25 cellular contexts compared by ENCODE assay signal in the genomic region with DNA sequence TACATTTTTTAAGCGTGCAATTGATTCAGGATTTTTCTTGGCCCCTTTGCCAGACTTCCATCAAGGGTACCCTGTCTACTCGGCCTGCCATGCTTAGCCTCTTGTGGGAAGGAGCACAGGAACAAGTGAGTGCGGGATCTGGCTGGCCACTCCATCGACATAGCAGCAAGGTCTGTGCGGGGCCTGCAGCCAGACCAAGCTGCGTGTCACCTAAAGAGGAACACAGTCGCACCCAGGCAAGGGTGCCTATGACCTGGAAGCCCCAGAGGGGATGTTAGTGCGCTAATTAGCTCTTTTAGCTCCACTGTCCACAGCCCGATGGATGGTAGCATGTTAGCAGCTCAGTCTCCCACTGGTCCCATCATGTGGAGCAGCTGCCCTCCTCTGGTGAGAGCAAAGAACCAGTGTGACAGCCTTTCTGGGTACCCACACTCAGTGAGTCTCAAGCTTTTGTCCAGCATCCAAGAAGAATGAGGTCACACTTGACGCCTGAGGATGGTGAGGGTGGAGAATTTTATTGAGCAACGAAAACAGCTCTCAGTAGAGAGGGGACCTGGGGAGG. TPM values are rescaled to one million over a fixed set of nuclear protein-coding genes. Genes with fewer than 3 reads are reported as not detected.
"Had no signal": no experiment of that assay in that cellular context is flagged by ENCODE, and none has a peak within 500 bp of the region (broad histone marks: within the 10 kb centered on the region; RNA-seq: fewer than 3 reads in every experiment).

No MANE protein-coding gene starts in this region.

- H3K9me3 ChIP-seq: ascending aorta, colonic mucosa, prostate gland, right atrium auricular region, tibial nerve had no signal

- H3K9me3 Mint-ChIP-seq: activated naive CD4-positive, alpha-beta T cell treated with anti-CD3 and anti-CD28 coated beads, Interleukin-2, amount 10 ng/mL, durations not matched to agents 7 days and 5 days; activated T-cell treated with anti-CD3 and anti-CD28 coated beads, Interleukin-2, amount 50 U/mL, for 4 hours; central memory CD8-positive, alpha-beta T cell had no signal

- H3K4me3 ChIP-seq: ascending aorta, colonic mucosa, left ventricle myocardium inferior, prostate gland, right atrium auricular region, tibial nerve had no signal

- H3K36me3 ChIP-seq: ascending aorta, colonic mucosa, left ventricle myocardium inferior, prostate gland, right atrium auricular region, tibial nerve had no signal

- ATAC-seq: activated T-cell treated with anti-CD3 and anti-CD28 coated beads, Interleukin-2, amount 50 U/mL, for 4 hours; naive thymus-derived CD4-positive, alpha-beta T cell; stimulated activated naive CD8-positive, alpha-beta T cell treated with anti-CD3 and anti-CD28 coated beads, Interleukin-15, Interleukin-2, amounts not matched to agents 100 U/mL and 50 U/mL, for 24 hours had no signal

- FAIRE-seq: endometrium, urothelium cell line had no signal

- H3K27ac ChIP-seq: ascending aorta, colonic mucosa, left ventricle myocardium inferior, prostate gland, right atrium auricular region, tibial nerve had no signal

- H3K4me1 Mint-ChIP-seq: activated naive CD4-positive, alpha-beta T cell treated with anti-CD3 and anti-CD28 coated beads, Interleukin-2, amount 10 ng/mL, durations not matched to agents 7 days and 5 days; central memory CD8-positive, alpha-beta T cell; naive thymus-derived CD4-positive, alpha-beta T cell had no signal

- H3K4me1 ChIP-seq: ascending aorta, colonic mucosa, left ventricle myocardium inferior, prostate gland, right atrium auricular region, tibial nerve had no signal

- H3K36me3 Mint-ChIP-seq: activated naive CD4-positive, alpha-beta T cell treated with anti-CD3 and anti-CD28 coated beads, Interleukin-2, amount 10 ng/mL, durations not matched to agents 7 days and 5 days; naive thymus-derived CD4-positive, alpha-beta T cell had no signal

- H3K27ac Mint-ChIP-seq: activated naive CD4-positive, alpha-beta T cell treated with anti-CD3 and anti-CD28 coated beads, Interleukin-2, amount 10 ng/mL, durations not matched to agents 7 days and 5 days; naive thymus-derived CD4-positive, alpha-beta T cell had no signal

- H3K27me3 ChIP-seq: ascending aorta, colonic mucosa, right atrium auricular region, tibial nerve had no signal

- H3K4me3 Mint-ChIP-seq: activated naive CD4-positive, alpha-beta T cell treated with anti-CD3 and anti-CD28 coated beads, Interleukin-2, amount 10 ng/mL, durations not matched to agents 7 days and 5 days; activated T-cell treated with anti-CD3 and anti-CD28 coated beads, Interleukin-2, amount 50 U/mL, for 4 hours; central memory CD8-positive, alpha-beta T cell; naive thymus-derived CD4-positive, alpha-beta T cell had no signal

- DNase-seq: activated CD4-positive, alpha-beta T cell treated with anti-CD3 and anti-CD28 coated beads, Interleukin-2, amount 50 U/mL, for 1 hour; activated CD8-positive, alpha-beta memory T cell treated with anti-CD3 and anti-CD28 coated beads, Interleukin-2, amount 50 U/mL, for 4 hours; activated naive CD4-positive, alpha-beta T cell treated with anti-CD3 and anti-CD28 coated beads, Interleukin-2, amount 10 ng/mL, durations not matched to agents 7 days and 5 days; activated T-cell treated with anti-CD3 and anti-CD28 coated beads, Interleukin-2, amount 50 U/mL, for 4 hours; colonic mucosa; erythroblast; foreskin melanocyte; left ventricle myocardium inferior; mesenchymal stem cell; naive thymus-derived CD4-positive, alpha-beta T cell; stimulated activated CD4-positive, alpha-beta T cell treated with anti-CD3 and anti-CD28 coated beads, Interleukin-12 subunit alpha, Interleukin-12 subunit beta, amount 100 ng/mL, for 4 hours; stimulated activated CD4-positive, alpha-beta T cell treated with anti-CD3 and anti-CD28 coated beads, Interleukin-1b, Interleukin-23, amount 100 ng/mL, for 48 hours; stimulated activated naive CD8-positive, alpha-beta T cell treated with anti-CD3 and anti-CD28 coated beads, Interleukin-15, Interleukin-2, amounts not matched to agents 100 U/mL and 50 U/mL, for 24 hours; substantia nigra; T-helper 9 cell had no signal

RNA-seq across cellular contexts. Expression of gene FTMT, which starts 38.7 kb away (rescaled TPM):
- total RNA-seq: activated T-cell treated with anti-CD3 and anti-CD28 coated beads, Interleukin-2, amount 50 U/mL, for 4 hours; ascending aorta; colonic mucosa; kidney epithelial cell; left ventricle myocardium inferior; mucosa of gallbladder; naive thymus-derived CD4-positive, alpha-beta T cell; osteocyte; right atrium auricular region; tibial nerve had no signal
- polyA plus RNA-seq: naive thymus-derived CD4-positive, alpha-beta T cell had no signal
